In genomic region chr18:23131693-23132319, GRCh38 we compare ENCODE assay signal across 8 cellular contexts. TPM values are rescaled to one million over a fixed set of nuclear protein-coding genes. Genes with fewer than 3 reads are reported as not detected.
DNase-seq lines count a peak whose midpoint lies in the region; ATAC-seq and TF ChIP-seq lines count a peak whose summit lies in the region.

No MANE protein-coding gene starts in this region.

- no peaks in the 10 kb centered on the region for H3K79me2 ChIP-seq in DND-41 (ENCODE audit: insufficient read depth, low read length)

- peak; percentile 77 for ATAC-seq in DND-41 (ENCODE audit: insufficient read depth, low read depth)
- no peak for ATAC-seq in GM18520 (IDR thresholded peaks at IDR 0.05; ENCODE audit: unreplicated experiment)

- H3K27ac Mint-ChIP-seq in activated naive CD4-positive, alpha-beta T cell treated with anti-CD3 and anti-CD28 coated beads for 36 hours, result no peak overlapping the region

- no peaks in the 10 kb centered on the region for H3K9me3 Mint-ChIP-seq in activated naive CD4-positive, alpha-beta T cell treated with anti-CD3 and anti-CD28 coated beads for 36 hours

- H3K9me3 ChIP-seq in DND-41 (ENCODE audit: insufficient read depth, low read length, severe bottlenecking), result no peaks in the 10 kb centered on the region

- no peaks in the 10 kb centered on the region for H4K20me1 ChIP-seq in DND-41 (ENCODE audit: insufficient read depth, low read length)

- no peak overlapping the region for H2AFZ ChIP-seq in DND-41 (ENCODE audit: low read depth, low read length)

- POLR2A ChIA-PET in RWPE1 (lab: Yijun Ruan, JAX; ENCODE audit: low non-redundant PET), result no interaction called here

- no peak overlapping the region for H3K4me3 Mint-ChIP-seq in activated naive CD4-positive, alpha-beta T cell treated with anti-CD3 and anti-CD28 coated beads for 36 hours

- TF ChIP-seq CTCF in DND-41 (IDR thresholded peaks at IDR 0.05; ENCODE audit: borderline replicate concordance, extremely low read depth, low read length, poor library complexity, severe bottlenecking), result peak; percentile 87
- TF ChIP-seq CTCF in RWPE1 (conservative IDR thresholded peaks at IDR 0.05; ENCODE audit: low read depth), result peak; percentile 83

- H3K27me3 ChIP-seq in DND-41 (ENCODE audit: insufficient read depth, low read length, poor library complexity), result peaks cover 17% of the 10 kb centered on the region

- H3K36me3 ChIP-seq in DND-41 (ENCODE audit: insufficient read depth, low read length), result no peaks in the 10 kb centered on the region

- DNase-seq in DND-41 (peak; percentile 61), KBM-7 (peak; percentile 76), RWPE1 (ENCODE audit: low spot score) (peak; percentile 46), head of caudate nucleus (peak in 30 of 42 donors; percentile 31 to 88 (median 68)), pulmonary artery endothelial cell (ENCODE audit: low read depth, low spot score) (peak; percentile 47), ecto neural progenitor cell (ENCODE audit: low spot score) (no peak)
- DNase-seq in activated naive CD4-positive, alpha-beta T cell treated with anti-CD3 and anti-CD28 coated beads for 36 hours, result peak; percentile 75

- H3K4me3 ChIP-seq in DND-41 (ENCODE audit: low read depth in 1 of 2, low read length in 2 of 2), result no peak overlapping the region

- no peaks in the 10 kb centered on the region for H3K36me3 Mint-ChIP-seq in activated naive CD4-positive, alpha-beta T cell treated with anti-CD3 and anti-CD28 coated beads for 36 hours (ENCODE audit: low read depth)

- in situ Hi-C loops in KBM-7 (cut with MboI; ENCODE audit: low pct_unique_long_range_greater_than_20kb, low sequenced_read_pairs), result loop anchor here (25.0 kb wide), 1 partner anchor 230 kb away; no protein-coding TSS in a partner anchor

- no peak overlapping the region for H3K9ac ChIP-seq in DND-41 (ENCODE audit: low read depth, low read length)

- H3K4me1 ChIP-seq in DND-41 (ENCODE audit: insufficient read depth, low read length), result peaks cover 9% of the 10 kb centered on the region

- peaks cover 28% of the 10 kb centered on the region for H3K27me3 Mint-ChIP-seq in activated naive CD4-positive, alpha-beta T cell treated with anti-CD3 and anti-CD28 coated beads for 36 hours (ENCODE audit: low read depth)

- CTCF ChIA-PET in RWPE1 (lab: Yijun Ruan, JAX), result interaction anchor here (0.6 to 1.9 kb wide), 8 partner anchors 23 to 632 kb away, joined by 3 to 9 read pairs (median 3); no protein-coding TSS in a partner anchor
- CTCF ChIA-PET in activated naive CD4-positive, alpha-beta T cell treated with anti-CD3 and anti-CD28 coated beads for 36 hours (lab: Charles Lee), result interaction anchor here (0.5 to 4.2 kb wide), 24 partner anchors 9 to 356 kb away, joined by 3 to 29 read pairs (median 4); no protein-coding TSS in a partner anchor

- H3K4me1 Mint-ChIP-seq in activated naive CD4-positive, alpha-beta T cell treated with anti-CD3 and anti-CD28 coated beads for 36 hours (ENCODE audit: low read depth), result peaks cover 14% of the 10 kb centered on the region

- no peak overlapping the region for H3K4me2 ChIP-seq in DND-41 (ENCODE audit: insufficient read depth, low read length)

- intact Hi-C loops in activated naive CD4-positive, alpha-beta T cell treated with anti-CD3 and anti-CD28 coated beads for 36 hours (cut with micrococcal nuclease), result loop anchor here (1.0 to 5.0 kb wide), 5 partner anchors 99 to 335 kb away; no protein-coding TSS in a partner anchor
- intact Hi-C loops in head of caudate nucleus (cut with DNase I), result loop anchor here (5.0 to 10.0 kb wide), 2 partner anchors 243 to 280 kb away; no protein-coding TSS in a partner anchor

- H3K27ac ChIP-seq in DND-41 (ENCODE audit: low read length), result no peak overlapping the region
- H3K27ac ChIP-seq in RWPE1, result no peak overlapping the region

RNA-seq across cellular contexts. Expression of gene CABLES1, which starts 3.5 kb away (rescaled TPM):
- total RNA-seq in activated naive CD4-positive, alpha-beta T cell treated with anti-CD3 and anti-CD28 coated beads for 36 hours, result under 1 TPM; 0.12 to 0.38 TPM
- 17.0 and 28.5 TPM in 2 replicates for total RNA-seq in pulmonary artery endothelial cell

Comparison
In these comparisons a context has a peak if more than half of its experiments do, and no peak if none do; other contexts are left out.
1. RNA of gene CABLES1, which starts 3.5 kb away (total RNA-seq): 17.0 to 28.5 TPM in pulmonary artery endothelial cell; 0.12 to 0.38 TPM in activated naive CD4-positive, alpha-beta T cell treated with anti-CD3 and anti-CD28 coated beads for 36 hours; every median in the first group is over 10 times any median in the second.